ENCODE assay signal across 10 cellular contexts in the genomic region with DNA sequence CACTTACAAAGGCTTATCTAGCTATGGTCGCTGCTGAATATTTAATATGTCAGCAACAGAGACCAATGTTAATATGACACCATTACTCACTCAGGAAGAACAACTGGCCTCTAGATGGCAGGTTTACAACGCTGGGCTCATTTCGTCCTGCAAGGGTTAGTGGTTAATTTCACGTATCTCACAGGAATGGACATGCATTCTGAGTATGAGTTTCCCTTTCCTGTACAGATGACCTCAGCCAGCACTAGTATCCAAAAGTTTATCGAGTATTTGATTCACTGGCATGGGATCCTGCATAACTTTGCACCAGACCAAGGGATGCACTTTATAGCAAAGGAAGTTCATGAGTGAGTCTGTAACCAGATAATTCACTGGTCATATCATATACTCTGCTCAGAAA.
A peak's percentile ranks its signal among the peaks of the same experiment; 100 is the strongest.
DNase-seq lines count a peak whose midpoint lies in the region; ATAC-seq and TF ChIP-seq lines count a peak whose summit lies in the region.
"Had no signal": no experiment of that assay in that cellular context is flagged by ENCODE, and none has a peak within 500 bp of the region (broad histone marks: within the 10 kb centered on the region; RNA-seq: fewer than 3 reads in every experiment).

No MANE protein-coding gene starts in this region.

- ATAC-seq in HG03095 (IDR thresholded peaks at IDR 0.05; ENCODE audit: unreplicated experiment), result no peak
- ATAC-seq: right cardiac atrium had no signal

- peak; percentile 16 for TF ChIP-seq CTCF in retinal pigment epithelial cell (conservative IDR thresholded peaks at IDR 0.05; ENCODE audit: low read depth, low read length)

- DNase-seq in NCI-H2107 treated with DMSO at 0.1 percent for 48 hours (lab: John Stamatoyannopoulos, UW; ENCODE audit: unreplicated experiment), result peak; percentile 0
- DNase-seq in NCI-H2107 (lab: John Stamatoyannopoulos, UW), result no peak
- DNase-seq in NCI-H226, result peak; percentile 3
- peak; percentile 23 for DNase-seq in cerebellar cortex (ENCODE audit: low spot score)
- no peak for DNase-seq in retinal pigment epithelial cell (ENCODE audit: low read depth)
- no peak for DNase-seq in activated CD4-positive, alpha-beta T cell treated with anti-CD3 and anti-CD28 coated beads for 1 hour
- no peak for DNase-seq in NCI-H1930 (lab: John Stamatoyannopoulos, UW)
- DNase-seq: foreskin melanocyte, right cardiac atrium had no signal

- no peak overlapping the region for H3K4me3 ChIP-seq in retinal pigment epithelial cell (ENCODE audit: low read length)

Comparison
In these comparisons a context has a peak if more than half of its experiments do, and no peak if none do; other contexts are left out.
1. DNase-seq: peak in NCI-H2107 treated with DMSO at 0.1 percent for 48 hours (single experiment), NCI-H226 (single experiment) and cerebellar cortex (single experiment); none in NCI-H2107 (single experiment), retinal pigment epithelial cell (single experiment), activated CD4-positive, alpha-beta T cell treated with anti-CD3 and anti-CD28 coated beads for 1 hour (single experiment) and NCI-H1930 (0 of 2).